ENCODE assay signal across 8 cellular contexts in genomic region chr6:131063764-131064272, GRCh38. TPM values are rescaled to one million over a fixed set of nuclear protein-coding genes. Genes with fewer than 3 reads are reported as not detected.
DNase-seq lines count a peak whose midpoint lies in the region; ATAC-seq and TF ChIP-seq lines count a peak whose summit lies in the region.

No MANE protein-coding gene starts in this region.

- ATAC-seq in GM18858 (IDR thresholded peaks at IDR 0.05; ENCODE audit: unreplicated experiment), result no peak

- H3K27me3 ChIP-seq in DOHH2 (ENCODE audit: control insufficient read depth, low read length) (no peaks in the 10 kb centered on the region), kidney epithelial cell (ENCODE audit: control insufficient read depth, insufficient read depth, low read length) (no peaks in the 10 kb centered on the region), transverse colon (no peaks in the 10 kb centered on the region)

- peaks cover 11% of the 10 kb centered on the region for H3F3A ChIP-seq in DOHH2 (ENCODE audit: control insufficient read depth, insufficient read depth)

- peak overlapping the region; percentile 69 for H3K4me2 ChIP-seq in DOHH2 (ENCODE audit: low read length)

- peaks cover 41% of the 10 kb centered on the region for H3K4me1 Mint-ChIP-seq in HFFc6 (ENCODE audit: low read depth)
- H3K4me1 Mint-ChIP-seq in activated T-helper 1 cell treated with anti-CD3 and anti-CD28 coated beads, Interleukin-12 subunit alpha, Interleukin-12 subunit beta, Interleukin-2, Interleukin-4 antibody, amounts not matched to agents 30 ng/mL and 10 ng/mL and 1 ng/mL, durations not matched to agents 14 hours and 24 hours and 36 hours (ENCODE audit: low read depth), result peaks cover 21% of the 10 kb centered on the region

- no peak for TF ChIP-seq CTCF in DOHH2 (IDR thresholded peaks at IDR 0.05; ENCODE audit: low read depth, low read length, poor library complexity, severe bottlenecking)
- no peak for TF ChIP-seq CTCF in HFFc6 (IDR thresholded peaks at IDR 0.05)
- TF ChIP-seq CTCF in kidney epithelial cell (IDR thresholded peaks at IDR 0.05; ENCODE audit: insufficient read depth, low read length, poor library complexity, severe bottlenecking), result no peak
- TF ChIP-seq CTCF in transverse colon (IDR thresholded peaks at IDR 0.05), result no peak

- H4K20me1 ChIP-seq in DOHH2 (ENCODE audit: control insufficient read depth, insufficient read depth, low read depth, low read length), result peaks cover 4% of the 10 kb centered on the region; the same call in 1 of the 2 replicates

- H3K79me2 ChIP-seq in DOHH2 (ENCODE audit: control insufficient read depth, low read length), result peaks cover 42% of the 10 kb centered on the region

- intact Hi-C loops in activated T-helper 1 cell treated with anti-CD3 and anti-CD28 coated beads, Interleukin-12 subunit alpha, Interleukin-12 subunit beta, Interleukin-2, Interleukin-4 antibody, amounts not matched to agents 30 ng/mL and 10 ng/mL and 1 ng/mL, durations not matched to agents 14 hours and 24 hours and 36 hours (cut with micrococcal nuclease), result loop anchor here (2.0 to 10.0 kb wide), 7 partner anchors 71 to 1039 kb away; partner anchors contain the start of genes AKAP7 and MED23
- intact Hi-C loops in transverse colon (cut with DNase I; ENCODE audit: low total_unique reads), result no loop called here

- peaks cover 31% of the 10 kb centered on the region for H3K4me1 ChIP-seq in DOHH2 (ENCODE audit: control insufficient read depth, low read length)
- H3K4me1 ChIP-seq in transverse colon, result peaks cover 8 to 47% (median 23%) of the 10 kb centered on the region in 4 donors

- in situ Hi-C loops in transverse colon (cut with MboI; ENCODE audit: low pct_ligation_motif_present in 1 of 4, low pct_unique_long_range_greater_than_20kb in 1 of 4, low sequenced_read_pairs in 3 of 4), result no loop called here

- H3K36me3 ChIP-seq in DOHH2 (ENCODE audit: control insufficient read depth, low read length), result no peaks in the 10 kb centered on the region; the same call in 1 of the 2 replicates
- no peaks in the 10 kb centered on the region for H3K36me3 ChIP-seq in kidney epithelial cell (ENCODE audit: control insufficient read depth, insufficient read depth, low read length)
- no peaks in the 10 kb centered on the region for H3K36me3 ChIP-seq in transverse colon

- H3K27me3 Mint-ChIP-seq in HFFc6 (ENCODE audit: insufficient read depth), result no peaks in the 10 kb centered on the region; the same call in 1 of the 2 replicates
- H3K27me3 Mint-ChIP-seq in activated T-helper 1 cell treated with anti-CD3 and anti-CD28 coated beads, Interleukin-12 subunit alpha, Interleukin-12 subunit beta, Interleukin-2, Interleukin-4 antibody, amounts not matched to agents 30 ng/mL and 10 ng/mL and 1 ng/mL, durations not matched to agents 14 hours and 24 hours and 36 hours (ENCODE audit: insufficient read depth), result peaks cover 15% of the 10 kb centered on the region

- no peak for TF ChIP-seq POLR2A in transverse colon (IDR thresholded peaks at IDR 0.05)

- H3K36me3 Mint-ChIP-seq in HFFc6 (ENCODE audit: low read depth), result no peaks in the 10 kb centered on the region
- no peaks in the 10 kb centered on the region for H3K36me3 Mint-ChIP-seq in activated T-helper 1 cell treated with anti-CD3 and anti-CD28 coated beads, Interleukin-12 subunit alpha, Interleukin-12 subunit beta, Interleukin-2, Interleukin-4 antibody, amounts not matched to agents 30 ng/mL and 10 ng/mL and 1 ng/mL, durations not matched to agents 14 hours and 24 hours and 36 hours (ENCODE audit: low read depth)

- peak overlapping the region; percentile 79 for H3K4me3 Mint-ChIP-seq in HFFc6
- peak overlapping the region; percentile 79 for H3K4me3 Mint-ChIP-seq in activated T-helper 1 cell treated with anti-CD3 and anti-CD28 coated beads, Interleukin-12 subunit alpha, Interleukin-12 subunit beta, Interleukin-2, Interleukin-4 antibody, amounts not matched to agents 30 ng/mL and 10 ng/mL and 1 ng/mL, durations not matched to agents 14 hours and 24 hours and 36 hours

- DNase-seq in HFFc6 (no peak), kidney epithelial cell (ENCODE audit: low read depth) (no peak), transverse colon (no peak), occipital lobe (lab: John Stamatoyannopoulos, UW) (no peak), NCI-H1105 treated with DMSO at 0.1 percent for 48 hours (lab: John Stamatoyannopoulos, UW) (no peak)
- DNase-seq in activated T-helper 1 cell treated with anti-CD3 and anti-CD28 coated beads, Interleukin-12 subunit alpha, Interleukin-12 subunit beta, Interleukin-2, Interleukin-4 antibody, amounts not matched to agents 30 ng/mL and 10 ng/mL and 1 ng/mL, durations not matched to agents 14 hours and 24 hours and 36 hours (ENCODE audit: low spot score), result no peak

- H3K27ac Mint-ChIP-seq in HFFc6, result peak overlapping the region; percentile 73
- peak overlapping the region; percentile 14 for H3K27ac Mint-ChIP-seq in activated T-helper 1 cell treated with anti-CD3 and anti-CD28 coated beads, Interleukin-12 subunit alpha, Interleukin-12 subunit beta, Interleukin-2, Interleukin-4 antibody, amounts not matched to agents 30 ng/mL and 10 ng/mL and 1 ng/mL, durations not matched to agents 14 hours and 24 hours and 36 hours

- no peaks in the 10 kb centered on the region for H3K9me3 ChIP-seq in DOHH2 (ENCODE audit: control insufficient read depth, insufficient read depth, low read length)
- no peaks in the 10 kb centered on the region for H3K9me3 ChIP-seq in transverse colon

- H3K27ac ChIP-seq in DOHH2 (ENCODE audit: low read depth, low read length) (no peak overlapping the region), transverse colon (peak overlapping the region; percentile 86 to 94 (median 90))

- H3K9me2 ChIP-seq in DOHH2 (replicated peaks; ENCODE audit: control insufficient read depth, low read length), result no peaks in the 10 kb centered on the region

- TF ChIP-seq EP300 in transverse colon (IDR thresholded peaks at IDR 0.05; ENCODE audit: low read depth), result no peak

- H3K9me3 Mint-ChIP-seq in HFFc6, result no peaks in the 10 kb centered on the region
- no peaks in the 10 kb centered on the region for H3K9me3 Mint-ChIP-seq in activated T-helper 1 cell treated with anti-CD3 and anti-CD28 coated beads, Interleukin-12 subunit alpha, Interleukin-12 subunit beta, Interleukin-2, Interleukin-4 antibody, amounts not matched to agents 30 ng/mL and 10 ng/mL and 1 ng/mL, durations not matched to agents 14 hours and 24 hours and 36 hours

- peak overlapping the region; percentile 94 for H3K4me3 ChIP-seq in DOHH2 (ENCODE audit: low read length)
- peak overlapping the region; percentile 93 for H3K4me3 ChIP-seq in kidney epithelial cell (ENCODE audit: low read depth, low read length)
- peak overlapping the region; percentile 40 to 95 (median 90) for H3K4me3 ChIP-seq in transverse colon

- WGBS in transverse colon (ENCODE audit: low coverage in 1 of 2), 2 donors, result 19 to 32% methylated on average over 7 to 8 of the region's 8 CpGs

RNA-seq across cellular contexts. Expression of gene EPB41L2, which starts 0.8 kb away (rescaled TPM):
- 10 to 100 TPM; 39.3 to 73.8 (median 60.7) TPM for total RNA-seq in HFFc6 (2021; fragmentation: NEBNext Ultra II Directional; extraction: Animal tissue kit (Norgen Biotek cat#: 25700))
- total RNA-seq in activated T-helper 1 cell treated with anti-CD3 and anti-CD28 coated beads, Interleukin-12 subunit alpha, Interleukin-12 subunit beta, Interleukin-2, Interleukin-4 antibody, amounts not matched to agents 30 ng/mL and 10 ng/mL and 1 ng/mL, durations not matched to agents 14 hours and 24 hours and 36 hours, result 17.7 and 18.7 TPM in 2 replicates
- total RNA-seq in kidney epithelial cell (48.2 and 48.7 TPM in 2 replicates), transverse colon (100 to 1,000 TPM in 1 of 4 donors, 10 to 100 TPM in 3; 45.3 to 102 (median 61.9) TPM), occipital lobe (32.3 TPM)
